In the genomic region with DNA sequence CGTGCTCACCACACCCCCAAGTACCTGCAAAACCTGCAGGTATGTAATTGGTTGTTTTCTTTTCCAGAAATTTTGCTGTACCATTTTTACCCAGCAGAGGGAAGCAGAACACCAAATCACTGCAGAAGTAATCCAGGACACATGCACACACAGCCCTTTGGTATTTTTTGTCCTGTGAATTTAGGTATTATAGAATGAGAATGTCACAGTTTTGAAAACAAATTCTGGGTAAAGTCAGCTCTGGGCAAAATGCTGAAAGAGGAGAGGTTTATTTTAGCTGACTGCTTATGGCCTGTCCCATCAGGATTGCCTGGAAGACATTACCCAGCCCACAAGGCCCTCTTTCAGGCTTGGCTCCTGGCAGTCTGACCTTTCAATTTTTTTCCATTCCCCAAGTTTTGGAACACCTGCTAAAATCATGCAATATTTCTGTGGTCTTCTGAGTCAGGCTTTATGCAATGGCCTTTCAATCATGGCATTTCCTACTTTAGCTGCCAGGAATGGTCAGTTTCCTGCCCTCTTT, we compare ENCODE assay signal across 2 cellular contexts.
A peak's percentile ranks its signal among the peaks of the same experiment; 100 is the strongest.
TF ChIP-seq lines count a peak whose summit lies in the region.

No MANE protein-coding gene starts in this region.

TF ChIP-seq in IMR-90, 13 proteins besides CTCF, POLR2A, EP300 and RAD21:
- TF ChIP-seq RFX5 (IDR thresholded peaks at IDR 0.05; ENCODE audit: low read depth, low read length): no peak
- TF ChIP-seq CEBPB (IDR thresholded peaks at IDR 0.05; ENCODE audit: low read depth, low read length): peak; percentile 55; the same call in 1 of the 2 replicates
- TF ChIP-seq SMC3 (IDR thresholded peaks at IDR 0.05; ENCODE audit: low read depth, low read length): peak; percentile 93

TF ChIP-seq in liver, 16 proteins besides CTCF, POLR2A, EP300 and RAD21:
- TF ChIP-seq, protein P1, sequence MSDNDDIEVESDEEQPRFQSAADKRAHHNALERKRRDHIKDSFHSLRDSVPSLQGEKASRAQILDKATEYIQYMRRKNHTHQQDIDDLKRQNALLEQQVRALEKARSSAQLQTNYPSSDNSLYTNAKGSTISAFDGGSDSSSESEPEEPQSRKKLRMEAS (IDR thresholded peaks at IDR 0.05): peak; percentile 37
- TF ChIP-seq GABPA (IDR thresholded peaks at IDR 0.05 in 1 of 2, conservative IDR thresholded peaks at IDR 0.05 in 1 of 2) (no peak), RXRA (IDR thresholded peaks at IDR 0.05) (peak in 1 of 2 donors; percentile 8)
